ENCODE assay signal across 8 cellular contexts in genomic region chr22:49917997-49918910, GRCh38. TPM values are rescaled to one million over a fixed set of nuclear protein-coding genes. Genes with fewer than 3 reads are reported as not detected.
DNase-seq lines count a peak whose midpoint lies in the region; ATAC-seq lines count a peak whose summit lies in the region.

Gene ALG12 (minus strand): TSS chr22:49918438. CDS start chr22:49913765, 4,673 bp downstream.
Gene CRELD2 (plus strand): TSS chr22:49918634. CDS start chr22:49918770, 136 bp downstream.

- peak within 1 kb of the TSS; percentile 85 to 92 for H3K4me3 Mint-ChIP-seq in effector memory CD8-positive, alpha-beta T cell

- peak within 1 kb of the TSS; percentile 71 to 79 for H3K27ac Mint-ChIP-seq in effector memory CD8-positive, alpha-beta T cell

- peak; percentile 85 for ATAC-seq in GM21360 (IDR thresholded peaks at IDR 0.05; ENCODE audit: unreplicated experiment)
- peak; percentile 95 for ATAC-seq in effector memory CD8-positive, alpha-beta T cell (replicated peaks)

- peak within 1 kb of the TSS; percentile 99 for H3K4me2 ChIP-seq in mesenchymal stem cell (ENCODE audit: low read length, poor library complexity, severe bottlenecking)

- H2BK12ac ChIP-seq in mesenchymal stem cell (ENCODE audit: low read length in 2 of 2) = peak within 1 kb of the TSS; percentile 11 to 25

- peaks cover 27 to 38% of the 10 kb centered on the region in 2 experiments for H3K36me3 ChIP-seq in mesenchymal stem cell (ENCODE audit: control insufficient read depth in 1 of 2, insufficient read depth in 2 of 2, low read depth in 1 of 2, low read length in 2 of 2)

- peak within 1 kb of the TSS; percentile 58 for H2BK120ac ChIP-seq in mesenchymal stem cell (ENCODE audit: low read depth, low read length)

- H3K9me3 Mint-ChIP-seq in effector memory CD8-positive, alpha-beta T cell = no peaks in the 10 kb centered on the region

- WGBS in mesenchymal stem cell = under 1% methylated on average over 68 of the region's 103 CpGs

- H2AK5ac ChIP-seq in mesenchymal stem cell (ENCODE audit: low read length, severe bottlenecking) = no peak within 1 kb of the TSS

- no peaks in the 10 kb centered on the region for H3K9me3 ChIP-seq in mesenchymal stem cell (ENCODE audit: control insufficient read depth, low read length)

- no peaks in the 10 kb centered on the region for H3K27me3 ChIP-seq in mesenchymal stem cell (ENCODE audit: control insufficient read depth in 1 of 2, insufficient read depth in 1 of 2, low read length in 2 of 2)

- H4K91ac ChIP-seq in mesenchymal stem cell (ENCODE audit: low read length) = peak within 1 kb of the TSS; percentile 89

- no peaks in the 10 kb centered on the region for H3K27me3 Mint-ChIP-seq in effector memory CD8-positive, alpha-beta T cell

- H3K18ac ChIP-seq in mesenchymal stem cell (ENCODE audit: low read depth in 1 of 2, low read length in 2 of 2) = peak within 1 kb of the TSS; percentile 86 to 95

- DNase-seq in COR-L47 (lab: John Stamatoyannopoulos, UW) (peak; percentile 95), HT1080 (ENCODE audit: low read depth) (peak; percentile 95), NOMO-1 treated with dmso at 0.1 percent for 144 hours (lab: John Stamatoyannopoulos, UW; ENCODE audit: unreplicated experiment) (peak; percentile 92), mesenchymal stem cell (peak; percentile 96)
- peak; percentile 90 to 95 (median 95) for DNase-seq in activated CD8-positive, alpha-beta memory T cell treated with anti-CD3 and anti-CD28 coated beads for 48 hours (ENCODE audit: low read depth in 2 of 3, low spot score in 2 of 3)
- DNase-seq in effector memory CD8-positive, alpha-beta T cell = peak; percentile 94 to 95 (median 94)
- peak; percentile 91 for DNase-seq in stimulated activated CD8-positive, alpha-beta memory T cell treated with anti-CD3 and anti-CD28 coated beads, Interleukin-12 subunit alpha, Interleukin-12 subunit beta, amount 100 ng/mL, for 24 hours (ENCODE audit: extremely low read depth)

- peaks cover 19% of the 10 kb centered on the region for H3K4me1 ChIP-seq in mesenchymal stem cell (ENCODE audit: control insufficient read depth, insufficient read depth, low read depth, low read length)

- peak within 1 kb of the TSS in 1 of 2 experiments; percentile 97 for H3K14ac ChIP-seq in mesenchymal stem cell (ENCODE audit: low read length in 2 of 2)

- H3K4ac ChIP-seq in mesenchymal stem cell (ENCODE audit: low read depth in 1 of 2, low read length in 2 of 2) = peak within 1 kb of the TSS; percentile 77 to 89

- H2AFZ ChIP-seq in mesenchymal stem cell (ENCODE audit: low read depth, low read length) = peak within 1 kb of the TSS; percentile 88

- H3K4me1 Mint-ChIP-seq in effector memory CD8-positive, alpha-beta T cell (ENCODE audit: low read depth in 2 of 2) = peaks cover 12 to 20% of the 10 kb centered on the region in 2 donors

- H3K27ac ChIP-seq in mesenchymal stem cell (ENCODE audit: low read length, poor library complexity, severe bottlenecking) = peak within 1 kb of the TSS; percentile 76

- peaks cover 35% of the 10 kb centered on the region for H3K79me1 ChIP-seq in mesenchymal stem cell (replicated peaks; ENCODE audit: low read length, poor library complexity, severe bottlenecking)

- peak within 1 kb of the TSS; percentile 94 for H3K9ac ChIP-seq in mesenchymal stem cell (ENCODE audit: low read length)

- peak within 1 kb of the TSS; percentile 84 for H4K8ac ChIP-seq in mesenchymal stem cell (ENCODE audit: low read length)

- peak within 1 kb of the TSS; percentile 83 to 85 for H3K4me3 ChIP-seq in mesenchymal stem cell (ENCODE audit: insufficient read depth in 1 of 2, low read depth in 1 of 2, low read length in 2 of 2)

- H2BK5ac ChIP-seq in mesenchymal stem cell (ENCODE audit: low read depth, low read length, poor library complexity, severe bottlenecking) = peak within 1 kb of the TSS; percentile 94

- peak within 1 kb of the TSS; percentile 82 to 85 for H3K23ac ChIP-seq in mesenchymal stem cell (ENCODE audit: low read length in 2 of 2)

- H2BK15ac ChIP-seq in mesenchymal stem cell (ENCODE audit: low read depth, poor library complexity, severe bottlenecking) = no peak within 1 kb of the TSS

- peaks cover 9% of the 10 kb centered on the region for H3K36me3 Mint-ChIP-seq in effector memory CD8-positive, alpha-beta T cell (ENCODE audit: insufficient read depth)

RNA-seq across cellular contexts. Expression of gene ALG12, which starts in this region (rescaled TPM):
- 21.7 and 23.1 TPM in 2 replicates for total RNA-seq in HT1080 (2014; rRNA removed; shearing (Covaris generic))
- polyA plus RNA-seq in HT1080 (2015; cell fraction: cytosol; rRNA removed) = 18.0 and 19.7 TPM in 2 replicates
- 18.8 and 22.8 TPM in 2 replicates for polyA plus RNA-seq in HT1080 (2015; cell fraction: nucleus; rRNA removed)
- polyA plus RNA-seq in mesenchymal stem cell (2013, experiment 1 of 2) = 20.9 TPM
- 21.2 TPM for polyA plus RNA-seq in mesenchymal stem cell (2013, experiment 2 of 2)

RNA-seq across cellular contexts. Expression of gene CRELD2, which starts in this region (rescaled TPM):
- 38.7 and 53.1 TPM in 2 replicates for total RNA-seq in HT1080 (2014; rRNA removed; shearing (Covaris generic))
- 44.8 and 48.4 TPM in 2 replicates for polyA plus RNA-seq in HT1080 (2015; cell fraction: cytosol; rRNA removed)
- polyA plus RNA-seq in HT1080 (2015; cell fraction: nucleus; rRNA removed) = 51.8 and 53.0 TPM in 2 replicates
- polyA plus RNA-seq in mesenchymal stem cell (2013, experiment 1 of 2) = 37.9 TPM
- polyA plus RNA-seq in mesenchymal stem cell (2013, experiment 2 of 2) = 35.8 TPM

Comparison
In these comparisons a context has a peak if more than half of its experiments do, and no peak if none do; other contexts are left out.
1. Peak in every context shown above with its lines: DNase-seq, ATAC-seq, H3K4me3 ChIP-seq and H3K27ac ChIP-seq.